8 cellular contexts compared by ENCODE assay signal in the genomic region with DNA sequence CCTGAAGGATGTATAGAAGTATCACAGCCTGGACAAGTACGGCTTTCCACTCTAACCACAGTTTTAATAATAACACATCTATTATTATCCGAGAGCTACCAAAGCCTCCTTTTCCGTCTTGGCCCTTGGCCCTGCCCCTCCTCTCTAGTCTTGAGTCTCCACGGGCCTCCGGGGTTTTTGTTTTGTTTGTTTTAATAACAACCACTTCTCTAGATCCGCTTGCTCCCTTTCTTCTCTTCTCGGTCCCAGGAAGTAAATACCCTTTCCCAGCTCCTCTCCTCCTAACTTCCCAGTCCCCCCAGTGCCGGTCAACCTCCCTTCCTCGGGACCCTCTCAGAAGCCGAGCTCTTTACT. TPM values are rescaled to one million over a fixed set of nuclear protein-coding genes. Genes with fewer than 3 reads are reported as not detected.
DNase-seq lines count a peak whose midpoint lies in the region; ATAC-seq, FAIRE-seq and TF ChIP-seq lines count a peak whose summit lies in the region.

No MANE protein-coding gene starts in this region.

- DNase-seq in RKO (ENCODE audit: low spot score): peak; percentile 38
- peak; percentile 49 for DNase-seq in fibroblast of mammary gland (ENCODE audit: low read depth)
- peak in 2 of 6 donors; percentile 13 to 33 for DNase-seq in pancreas
- no peak for DNase-seq in KG1 (lab: John Stamatoyannopoulos, UW)
- no peak for DNase-seq in T-helper 1 cell

- H3K27ac ChIP-seq in pancreas: peak overlapping the region; percentile 79 to 87 (median 84)

- FAIRE-seq in pancreas (lab: Jason Lieb, UNC): no peak

- H3K9ac ChIP-seq in ES-I3 (ENCODE audit: low read depth, low read length): peak overlapping the region; percentile 87

- no peaks in the 10 kb centered on the region for H3K27me3 ChIP-seq in pancreas

- no peaks in the 10 kb centered on the region for H3K36me3 ChIP-seq in ES-I3 (ENCODE audit: insufficient read depth, low read length)
- H3K36me3 ChIP-seq in pancreas: no peaks in the 10 kb centered on the region

- H3K4me1 ChIP-seq in ES-I3 (ENCODE audit: insufficient read depth, low read length) (no peaks in the 10 kb centered on the region), pancreas (peaks cover 0 to 6% (median 0%) of the 10 kb centered on the region in 3 donors)

- H3K4me3 ChIP-seq in fibroblast of mammary gland (ENCODE audit: control insufficient read depth, low read depth, low read length): peak overlapping the region; percentile 91
- H3K4me3 ChIP-seq in pancreas: peak overlapping the region; percentile 61 to 89 (median 74)

- ATAC-seq in pancreas: peak; percentile 1 to 31 (median 14)
- no peak for ATAC-seq in HG03280 (IDR thresholded peaks at IDR 0.05; ENCODE audit: unreplicated experiment)
- no peak for ATAC-seq in GM21825 (IDR thresholded peaks at IDR 0.05; ENCODE audit: unreplicated experiment)

- intact Hi-C loops in pancreas (cut with DNase I): no loop called here

- WGBS in pancreas, 2 donors: 0% methylated on average over 10 of the region's 10 CpGs

- no peaks in the 10 kb centered on the region for H3K9me3 ChIP-seq in ES-I3 (ENCODE audit: control insufficient read depth, insufficient read depth, low read length)
- H3K9me3 ChIP-seq in pancreas: no peaks in the 10 kb centered on the region

- TF ChIP-seq CTCF in fibroblast of mammary gland (conservative IDR thresholded peaks at IDR 0.05; ENCODE audit: control insufficient read depth, insufficient read depth, low read depth, low read length) (no peak), pancreas (IDR thresholded peaks at IDR 0.05) (no peak)

RNA-seq across cellular contexts. Expression of gene LCA5, which starts 0.6 kb away (rescaled TPM):
- 1 to 10 TPM; 1.8 to 7.9 (median 2.6) TPM for total RNA-seq in pancreas
- polyA plus RNA-seq in pancreas: 1 to 10 TPM; 1.3 to 2.9 TPM

Comparison
In these comparisons a context has a peak if more than half of its experiments do, and no peak if none do; other contexts are left out.
1. DNase-seq: peak in RKO (single experiment) and fibroblast of mammary gland (single experiment); none in KG1 (single experiment) and T-helper 1 cell (0 of 5).
2. ATAC-seq: peak in pancreas (4 of 4); none in HG03280 (single experiment) and GM21825 (single experiment).